ENCODE assay signal across 1 cellular context in the genomic region with DNA sequence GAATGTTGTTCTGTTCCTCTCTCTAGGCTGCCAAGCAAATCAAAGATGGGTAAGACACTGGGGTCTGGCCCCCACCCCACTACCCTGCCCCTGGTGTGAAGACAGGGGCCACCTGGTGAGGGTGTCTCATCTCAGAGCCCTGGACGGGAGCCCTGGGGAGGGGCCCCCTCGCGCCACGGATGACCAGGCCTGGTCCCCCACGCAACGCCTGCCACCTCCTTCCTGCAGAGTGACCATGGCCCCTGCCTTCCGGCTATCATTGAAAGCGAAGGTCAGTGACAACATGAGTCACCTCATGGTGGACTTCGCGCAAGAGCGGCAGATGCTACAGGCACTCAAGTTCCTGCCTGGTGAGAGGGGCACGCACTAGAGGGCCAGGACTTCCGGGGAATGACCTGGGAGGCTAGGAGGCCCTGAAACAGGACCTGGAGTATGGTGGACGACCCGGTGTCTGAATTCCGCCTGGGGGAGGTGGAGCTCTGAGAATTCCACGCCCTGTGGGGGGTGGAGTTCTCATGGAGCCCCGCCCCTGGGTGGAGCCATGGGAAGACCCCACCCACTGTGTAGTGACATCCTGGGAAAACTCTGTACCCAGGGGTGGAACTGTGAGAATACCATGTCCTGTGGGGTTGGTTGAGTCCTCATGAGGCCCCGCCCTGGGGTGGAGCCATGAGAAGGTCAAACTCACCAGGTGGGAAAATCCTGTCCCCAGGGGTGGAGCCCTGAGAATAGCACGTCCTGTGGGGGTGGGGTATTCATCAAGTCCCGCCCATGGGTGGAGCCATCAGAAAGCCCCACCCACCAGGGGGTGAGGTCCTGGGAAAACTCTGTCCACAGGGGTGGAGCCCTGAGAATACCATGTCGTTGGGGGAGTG.
TF ChIP-seq lines count a peak whose summit lies in the region.

No MANE protein-coding gene starts in this region.

TF ChIP-seq in HEK293, 187 proteins besides CTCF, POLR2A, EP300 and RAD21 (continued from another document):
- TF ChIP-seq ZSCAN18 (tag by site-specific recombination; IDR thresholded peaks at IDR 0.05) (no peak), ZNF133 (tag by site-specific recombination; IDR thresholded peaks at IDR 0.05) (no peak)
